ENCODE assay signal across 9 cellular contexts in genomic region chr16:7482596-7483290, GRCh38.
"Had no signal": no experiment of that assay in that cellular context is flagged by ENCODE, and none has a peak within 500 bp of the region (broad histone marks: within the 10 kb centered on the region; RNA-seq: fewer than 3 reads in every experiment).

No MANE protein-coding gene starts in this region.

- DNase-seq: GM23248, GOT3, H7, HFFc6, KBM-7 had no signal

- H3K4me2 ChIP-seq: KMS-11 had no signal

- H3K4me3 Mint-ChIP-seq: HFFc6, IgD-negative memory B cell had no signal

- H3K4me3 ChIP-seq: GM23248, HAP-1 had no signal

- H3K27ac Mint-ChIP-seq: HFFc6, IgD-negative memory B cell had no signal

- H3K27me3 Mint-ChIP-seq: IgD-negative memory B cell had no signal

- H3K4me1 Mint-ChIP-seq: IgD-negative memory B cell had no signal

- H3K36me3 Mint-ChIP-seq: IgD-negative memory B cell had no signal

- H3K9ac ChIP-seq: GM23248, KMS-11 had no signal

- H3K36me3 ChIP-seq: HAP-1 had no signal

- H3K27ac ChIP-seq: GM23248, HL-60, KMS-11 had no signal

- H3K4me1 ChIP-seq: HAP-1 had no signal
